20 cellular contexts compared by ENCODE assay signal in genomic region chr6:17355404-17355774, GRCh38. TPM values are rescaled to one million over a fixed set of nuclear protein-coding genes. Genes with fewer than 3 reads are reported as not detected.
"Had no signal": no experiment of that assay in that cellular context is flagged by ENCODE, and none has a peak within 500 bp of the region (broad histone marks: within the 10 kb centered on the region; RNA-seq: fewer than 3 reads in every experiment).

No MANE protein-coding gene starts in this region.

- H3K27me3 Mint-ChIP-seq: type B pancreatic cell had no signal

- H3K4me1 Mint-ChIP-seq: naive thymus-derived CD8-positive, alpha-beta T cell; neural crest cell; stimulated activated effector memory CD8-positive, alpha-beta T cell treated with anti-CD3 and anti-CD28 coated beads, Interleukin-12 subunit alpha, Interleukin-12 subunit beta, amount 100 ng/mL, for 72 hours had no signal

- H3K4me3 Mint-ChIP-seq: naive thymus-derived CD8-positive, alpha-beta T cell; neural crest cell; stimulated activated effector memory CD8-positive, alpha-beta T cell treated with anti-CD3 and anti-CD28 coated beads, Interleukin-12 subunit alpha, Interleukin-12 subunit beta, amount 100 ng/mL, for 72 hours; type B pancreatic cell had no signal

- ATAC-seq: foreskin keratinocyte; heart left ventricle; naive thymus-derived CD8-positive, alpha-beta T cell; right cardiac atrium; stimulated activated effector memory CD8-positive, alpha-beta T cell treated with anti-CD3 and anti-CD28 coated beads, Interleukin-12 subunit alpha, Interleukin-12 subunit beta, amount 100 ng/mL, for 72 hours; stimulated activated naive CD8-positive, alpha-beta T cell treated with anti-CD3 and anti-CD28 coated beads, Interleukin-15, Interleukin-2, amounts not matched to agents 100 U/mL and 50 U/mL, for 24 hours had no signal

- H3K36me3 Mint-ChIP-seq: naive thymus-derived CD8-positive, alpha-beta T cell; stimulated activated effector memory CD8-positive, alpha-beta T cell treated with anti-CD3 and anti-CD28 coated beads, Interleukin-12 subunit alpha, Interleukin-12 subunit beta, amount 100 ng/mL, for 72 hours had no signal

- DNase-seq: colonic mucosa; dermis blood vessel endothelial cell; foreskin keratinocyte; heart left ventricle; hypothalamus; kidney glomerular epithelial cell; mesendoderm; naive thymus-derived CD8-positive, alpha-beta T cell; posterior cingulate gyrus; right cardiac atrium; stimulated activated CD4-positive, alpha-beta T cell treated with anti-CD3 and anti-CD28 coated beads, Interleukin-4, amount 100 ng/mL, for 1 hour; stimulated activated CD8-positive, alpha-beta memory T cell treated with anti-CD3 and anti-CD28 coated beads, Interleukin-4, amount 100 ng/mL, for 48 hours; stimulated activated naive CD8-positive, alpha-beta T cell treated with anti-CD3 and anti-CD28 coated beads, Interleukin-15, Interleukin-2, amounts not matched to agents 100 U/mL and 50 U/mL, for 24 hours; thyroid gland had no signal

- H3K27ac Mint-ChIP-seq: naive thymus-derived CD8-positive, alpha-beta T cell; stimulated activated effector memory CD8-positive, alpha-beta T cell treated with anti-CD3 and anti-CD28 coated beads, Interleukin-12 subunit alpha, Interleukin-12 subunit beta, amount 100 ng/mL, for 72 hours; type B pancreatic cell had no signal

- H3K27ac ChIP-seq: colonic mucosa, foreskin keratinocyte, heart left ventricle, suprapubic skin, thyroid gland had no signal

- H3K27me3 ChIP-seq: colonic mucosa, heart left ventricle, suprapubic skin, thyroid gland had no signal

- H3K9me3 ChIP-seq: colonic mucosa, heart left ventricle, suprapubic skin, thyroid gland had no signal

- H3K4me3 ChIP-seq: colonic mucosa, heart left ventricle, suprapubic skin, thyroid gland had no signal

- H3K4me1 ChIP-seq: colonic mucosa, foreskin keratinocyte, heart left ventricle, suprapubic skin, thyroid gland had no signal

- FAIRE-seq: islet of Langerhans, urothelium cell line had no signal

- H3K9me3 Mint-ChIP-seq: stimulated activated effector memory CD8-positive, alpha-beta T cell treated with anti-CD3 and anti-CD28 coated beads, Interleukin-12 subunit alpha, Interleukin-12 subunit beta, amount 100 ng/mL, for 72 hours had no signal

- H3K36me3 ChIP-seq: colonic mucosa, heart left ventricle, suprapubic skin, thyroid gland had no signal

RNA-seq across cellular contexts. Expression of gene CAP2, which starts 38.0 kb away (rescaled TPM):
- total RNA-seq: naive thymus-derived CD8-positive, alpha-beta T cell had no signal
- polyA plus RNA-seq: naive thymus-derived CD8-positive, alpha-beta T cell had no signal
